Comparison of ENCODE assay signal across 12 cellular contexts in genomic region chr9:92738661-92739081, GRCh38. TPM values are rescaled to one million over a fixed set of nuclear protein-coding genes. Genes with fewer than 3 reads are reported as not detected.
DNase-seq lines count a peak whose midpoint lies in the region; TF ChIP-seq lines count a peak whose summit lies in the region.
"Had no signal": no experiment of that assay in that cellular context is flagged by ENCODE, and none has a peak within 500 bp of the region (broad histone marks: within the 10 kb centered on the region; RNA-seq: fewer than 3 reads in every experiment).

No MANE protein-coding gene starts in this region.

- no peak overlapping the region for H4K12ac ChIP-seq in trophoblast cell (ENCODE audit: low read depth, low read length)

- no peak overlapping the region for H3K23ac ChIP-seq in trophoblast cell (ENCODE audit: low read length)

- H2BK5ac ChIP-seq in trophoblast cell (ENCODE audit: low read depth, low read length, poor library complexity), result peak overlapping the region; percentile 70

- no peak for DNase-seq in glutamatergic neuron
- DNase-seq in trophoblast cell, result peak; percentile 66 to 84
- no peak for DNase-seq in NCI-H82 treated with DMSO at 0.1 percent for 48 hours (lab: John Stamatoyannopoulos, UW; ENCODE audit: unreplicated experiment)
- DNase-seq in progenitor cell of endocrine pancreas (ENCODE audit: low spot score, unreplicated experiment), result no peak
- no peak for DNase-seq in activated naive CD4-positive, alpha-beta T cell treated with anti-CD3 and anti-CD28 coated beads, Interleukin-2, amount 10 ng/mL, durations not matched to agents 7 days and 5 days
- no peak for DNase-seq in NCI-H2029 (lab: John Stamatoyannopoulos, UW)
- DNase-seq: central memory CD4-positive, alpha-beta T cell; COR-L47; NCI-H510A had no signal

- H3K4me2 ChIP-seq in BLaER1, result no peak overlapping the region
- H3K4me2 ChIP-seq in trophoblast cell (ENCODE audit: low read length), result no peak overlapping the region

- peak overlapping the region; percentile 55 for H4K91ac ChIP-seq in trophoblast cell (ENCODE audit: low read depth, low read length)

- peak overlapping the region; percentile 46 for H2BK120ac ChIP-seq in trophoblast cell (ENCODE audit: insufficient read depth, low read length, poor library complexity)

- peaks cover 54% of the 10 kb centered on the region for H3K4me1 Mint-ChIP-seq in glutamatergic neuron (ENCODE audit: low read depth, unreplicated experiment)
- H3K4me1 Mint-ChIP-seq in progenitor cell of endocrine pancreas (ENCODE audit: low read depth), result peaks cover 6% of the 10 kb centered on the region
- peaks cover 37% of the 10 kb centered on the region for H3K4me1 Mint-ChIP-seq in activated naive CD4-positive, alpha-beta T cell treated with anti-CD3 and anti-CD28 coated beads, Interleukin-2, amount 10 ng/mL, durations not matched to agents 7 days and 5 days

- H3K27ac ChIP-seq in BLaER1, result peak overlapping the region; percentile 10; the same call in 1 of the 2 replicates
- peak overlapping the region; percentile 46 for H3K27ac ChIP-seq in angular gyrus (ENCODE audit: low read depth, low read length)
- H3K27ac ChIP-seq in trophoblast cell (ENCODE audit: low read depth, low read length), result peak overlapping the region; percentile 84

- H3K9me3 Mint-ChIP-seq in glutamatergic neuron (ENCODE audit: unreplicated experiment), result peaks cover 9% of the 10 kb centered on the region
- no peaks in the 10 kb centered on the region for H3K9me3 Mint-ChIP-seq in progenitor cell of endocrine pancreas (ENCODE audit: low read depth)
- no peaks in the 10 kb centered on the region for H3K9me3 Mint-ChIP-seq in activated naive CD4-positive, alpha-beta T cell treated with anti-CD3 and anti-CD28 coated beads, Interleukin-2, amount 10 ng/mL, durations not matched to agents 7 days and 5 days

- H3K27ac Mint-ChIP-seq in glutamatergic neuron (ENCODE audit: unreplicated experiment) (peak overlapping the region; percentile 8), progenitor cell of endocrine pancreas (no peak overlapping the region)
- no peak overlapping the region for H3K27ac Mint-ChIP-seq in activated naive CD4-positive, alpha-beta T cell treated with anti-CD3 and anti-CD28 coated beads, Interleukin-2, amount 10 ng/mL, durations not matched to agents 7 days and 5 days

- H3K79me2 ChIP-seq in trophoblast cell (ENCODE audit: control insufficient read depth, insufficient read depth, low read length, poor library complexity), result peaks cover 23% of the 10 kb centered on the region

- H3K4ac ChIP-seq in trophoblast cell (ENCODE audit: low read depth, low read length), result peak overlapping the region; percentile 51

- H2AK5ac ChIP-seq in trophoblast cell (ENCODE audit: low read length), result peak overlapping the region; percentile 49

- CTCF ChIA-PET in activated naive CD4-positive, alpha-beta T cell treated with anti-CD3 and anti-CD28 coated beads, Interleukin-2, amount 10 ng/mL, durations not matched to agents 7 days and 5 days (lab: Charles Lee), result no interaction called here

- peaks cover 86% of the 10 kb centered on the region for H4K20me1 ChIP-seq in BLaER1

- H3K4me1 ChIP-seq in BLaER1 (peaks cover 74% of the 10 kb centered on the region), trophoblast cell (ENCODE audit: control insufficient read depth in 1 of 2, insufficient read depth in 2 of 2, low read length in 2 of 2) (peaks cover 38 to 49% of the 10 kb centered on the region in 2 experiments)

- H3K9me3 ChIP-seq in BLaER1, result 0 out of 2 replicates have a peak, but pooled peaks cover 2% of the 10 kb centered on the region
- H3K9me3 ChIP-seq in trophoblast cell (ENCODE audit: insufficient read depth, low read depth, low read length), result peaks cover 2% of the 10 kb centered on the region

- H3K4me3 ChIP-seq in BLaER1, result no peak overlapping the region
- no peak overlapping the region for H3K4me3 ChIP-seq in trophoblast cell (ENCODE audit: low read depth, low read length)
- H3K4me3 ChIP-seq: GM12878 had no signal

- H3K9ac ChIP-seq in BLaER1, result no peak overlapping the region
- no peak overlapping the region for H3K9ac ChIP-seq in trophoblast cell (ENCODE audit: low read length)

- H3K27me3 Mint-ChIP-seq in glutamatergic neuron (ENCODE audit: unreplicated experiment) (peaks cover 7% of the 10 kb centered on the region), progenitor cell of endocrine pancreas (no peaks in the 10 kb centered on the region)
- H3K27me3 Mint-ChIP-seq in activated naive CD4-positive, alpha-beta T cell treated with anti-CD3 and anti-CD28 coated beads, Interleukin-2, amount 10 ng/mL, durations not matched to agents 7 days and 5 days, result no peaks in the 10 kb centered on the region

- no CpG with 5 or more reads among the region's 5 CpGs for WGBS in trophoblast cell (ENCODE audit: extremely low coverage, insufficient coverage, insufficient read length)

- peak overlapping the region; percentile 88 for H3K18ac ChIP-seq in trophoblast cell (ENCODE audit: low read length)

- H2BK12ac ChIP-seq in trophoblast cell (ENCODE audit: low read length), result peak overlapping the region; percentile 20

- no peaks in the 10 kb centered on the region for H3K27me3 ChIP-seq in BLaER1
- no peaks in the 10 kb centered on the region for H3K27me3 ChIP-seq in trophoblast cell (ENCODE audit: insufficient read depth, low read length)

- peaks cover 20% of the 10 kb centered on the region for H3K79me1 ChIP-seq in trophoblast cell (ENCODE audit: low read length)

- H3K4me3 Mint-ChIP-seq in glutamatergic neuron (ENCODE audit: unreplicated experiment) (no peak overlapping the region), progenitor cell of endocrine pancreas (ENCODE audit: low read depth) (no peak overlapping the region)
- H3K4me3 Mint-ChIP-seq in activated naive CD4-positive, alpha-beta T cell treated with anti-CD3 and anti-CD28 coated beads, Interleukin-2, amount 10 ng/mL, durations not matched to agents 7 days and 5 days, result no peak overlapping the region

- H3K36me3 ChIP-seq in BLaER1 (peaks cover 14% of the 10 kb centered on the region; the same call in 1 of the 2 replicates), trophoblast cell (ENCODE audit: control insufficient read depth in 1 of 2, insufficient read depth in 2 of 2, low read length in 2 of 2) (no peaks in the 10 kb centered on the region)

- peak overlapping the region; percentile 9 for H2AFZ ChIP-seq in trophoblast cell (ENCODE audit: insufficient read depth, low read length, poor library complexity)

- TF ChIP-seq CTCF in glutamatergic neuron (IDR thresholded peaks at IDR 0.05; ENCODE audit: partially characterized antibody, unreplicated experiment) (no peak), progenitor cell of endocrine pancreas (IDR thresholded peaks at IDR 0.05; ENCODE audit: unreplicated experiment) (no peak)

- peak overlapping the region; percentile 14 for H4K8ac ChIP-seq in trophoblast cell (ENCODE audit: low read depth, low read length)

- peak overlapping the region; percentile 83 for H3K14ac ChIP-seq in trophoblast cell (ENCODE audit: low read length)

- H3K36me3 Mint-ChIP-seq in glutamatergic neuron (ENCODE audit: unreplicated experiment) (no peaks in the 10 kb centered on the region), progenitor cell of endocrine pancreas (ENCODE audit: insufficient read depth) (no peaks in the 10 kb centered on the region)
- no peaks in the 10 kb centered on the region for H3K36me3 Mint-ChIP-seq in activated naive CD4-positive, alpha-beta T cell treated with anti-CD3 and anti-CD28 coated beads, Interleukin-2, amount 10 ng/mL, durations not matched to agents 7 days and 5 days

RNA-seq across cellular contexts. Expression of gene BICD2, which starts 26.0 kb away (rescaled TPM):
- total RNA-seq in glutamatergic neuron (ENCODE audit: unreplicated experiment) (43.7 TPM), progenitor cell of endocrine pancreas (24.6 and 25.5 TPM in 2 replicates)
- polyA plus RNA-seq in trophoblast cell (2013), result 25.7 and 26.4 TPM in 2 replicates

Comparison
In these comparisons a context has a peak if more than half of its experiments do, and no peak if none do; other contexts are left out.
1. H3K27ac ChIP-seq: peak in every context shown above with its lines; median percentile 84 in trophoblast cell; 46 in angular gyrus; 10 in BLaER1.
2. DNase-seq: peak in trophoblast cell (2 of 2); none in glutamatergic neuron (single experiment), NCI-H82 treated with DMSO at 0.1 percent for 48 hours (single experiment), progenitor cell of endocrine pancreas (single experiment), activated naive CD4-positive, alpha-beta T cell treated with anti-CD3 and anti-CD28 coated beads, Interleukin-2, amount 10 ng/mL, durations not matched to agents 7 days and 5 days (single experiment) and NCI-H2029 (single experiment).